1 cellular context compared by ENCODE assay signal in the genomic region with DNA sequence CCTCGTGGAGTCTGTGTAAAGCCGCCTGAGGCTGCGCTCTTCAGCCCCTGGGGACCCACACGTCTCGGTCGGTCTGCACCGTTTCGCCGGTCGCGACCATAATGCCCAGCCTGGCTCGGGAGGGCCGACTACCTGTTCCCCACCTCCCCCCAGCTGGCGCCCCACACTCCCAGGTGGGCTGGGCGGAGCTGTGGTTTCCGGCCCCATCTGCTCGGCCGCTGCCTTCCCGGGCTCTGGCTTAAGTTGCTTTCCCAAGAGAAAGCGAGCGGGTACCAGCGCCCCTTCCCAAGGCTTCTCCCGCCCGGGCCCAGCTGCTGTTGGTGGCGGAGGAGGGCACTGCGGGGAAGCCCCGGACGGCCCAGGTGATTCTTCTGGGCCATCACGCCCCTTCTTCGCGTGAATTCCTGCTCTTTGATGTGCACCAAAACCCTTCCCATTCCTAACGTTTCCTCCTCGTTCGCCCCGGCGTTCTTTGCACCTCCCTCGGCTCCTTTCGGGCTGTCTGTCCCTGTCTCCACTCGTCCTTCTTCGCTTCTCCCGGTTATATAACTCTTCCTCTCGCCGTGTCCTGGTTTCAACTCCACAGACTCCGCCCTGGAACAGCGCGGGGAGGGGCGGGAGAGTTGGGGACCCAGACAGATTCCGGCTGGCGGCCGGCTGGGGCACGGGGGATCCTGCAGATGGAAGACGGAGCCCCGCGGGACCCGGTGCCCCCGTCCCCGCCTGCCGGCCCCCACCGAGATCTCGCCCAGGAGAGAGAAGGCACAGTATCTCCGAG.
TF ChIP-seq lines count a peak whose summit lies in the region.

No MANE protein-coding gene starts in this region.

TF ChIP-seq in HepG2, 621 proteins besides CTCF, POLR2A, EP300 and RAD21 (continued from another document and continues in another):
- no peak for TF ChIP-seq TSC22D2 (CRISPR knock-in tag; IDR thresholded peaks at IDR 0.05; ENCODE audit: borderline replicate concordance)
- no peak for TF ChIP-seq MZF1 (CRISPR knock-in tag; IDR thresholded peaks at IDR 0.05; ENCODE audit: borderline replicate concordance)
- TF ChIP-seq, protein P1, sequence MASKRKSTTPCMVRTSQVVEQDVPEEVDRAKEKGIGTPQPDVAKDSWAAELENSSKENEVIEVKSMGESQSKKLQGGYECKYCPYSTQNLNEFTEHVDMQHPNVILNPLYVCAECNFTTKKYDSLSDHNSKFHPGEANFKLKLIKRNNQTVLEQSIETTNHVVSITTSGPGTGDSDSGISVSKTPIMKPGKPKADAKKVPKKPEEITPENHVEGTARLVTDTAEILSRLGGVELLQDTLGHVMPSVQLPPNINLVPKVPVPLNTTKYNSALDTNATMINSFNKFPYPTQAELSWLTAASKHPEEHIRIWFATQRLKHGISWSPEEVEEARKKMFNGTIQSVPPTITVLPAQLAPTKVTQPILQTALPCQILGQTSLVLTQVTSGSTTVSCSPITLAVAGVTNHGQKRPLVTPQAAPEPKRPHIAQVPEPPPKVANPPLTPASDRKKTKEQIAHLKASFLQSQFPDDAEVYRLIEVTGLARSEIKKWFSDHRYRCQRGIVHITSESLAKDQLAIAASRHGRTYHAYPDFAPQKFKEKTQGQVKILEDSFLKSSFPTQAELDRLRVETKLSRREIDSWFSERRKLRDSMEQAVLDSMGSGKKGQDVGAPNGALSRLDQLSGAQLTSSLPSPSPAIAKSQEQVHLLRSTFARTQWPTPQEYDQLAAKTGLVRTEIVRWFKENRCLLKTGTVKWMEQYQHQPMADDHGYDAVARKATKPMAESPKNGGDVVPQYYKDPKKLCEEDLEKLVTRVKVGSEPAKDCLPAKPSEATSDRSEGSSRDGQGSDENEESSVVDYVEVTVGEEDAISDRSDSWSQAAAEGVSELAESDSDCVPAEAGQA (IDR thresholded peaks at IDR 0.05; ENCODE audit: low read depth): no peak
- TF ChIP-seq, protein P1 (CRISPR knock-in tag; IDR thresholded peaks at IDR 0.05; ENCODE audit: borderline replicate concordance): 0 out of 2 replicates have a peak, but pooled peaks have one; percentile 28
- 0 out of 2 replicates have a peak, but pooled peaks have one; percentile 20 for TF ChIP-seq GFI1 (CRISPR knock-in tag; IDR thresholded peaks at IDR 0.05; ENCODE audit: borderline replicate concordance)
- TF ChIP-seq ZNF3 (CRISPR knock-in tag; IDR thresholded peaks at IDR 0.05): no peak
- TF ChIP-seq THAP11 (CRISPR knock-in tag; IDR thresholded peaks at IDR 0.05): no peak; the same call in 1 of the 2 replicates
- no peak; the same call in 1 of the 2 replicates for TF ChIP-seq ZNF605 (CRISPR knock-in tag; IDR thresholded peaks at IDR 0.05)
- TF ChIP-seq GPN1 (CRISPR knock-in tag; IDR thresholded peaks at IDR 0.05; ENCODE audit: borderline replicate concordance): no peak
- no peak for TF ChIP-seq ZNF558 (CRISPR knock-in tag; IDR thresholded peaks at IDR 0.05; ENCODE audit: borderline replicate concordance)
- peak; percentile 52; the same call in 1 of the 2 replicates for TF ChIP-seq GLI4 (CRISPR knock-in tag; IDR thresholded peaks at IDR 0.05; ENCODE audit: borderline replicate concordance)
- no peak for TF ChIP-seq ZNF264 (CRISPR knock-in tag; IDR thresholded peaks at IDR 0.05)
- TF ChIP-seq SMARCC2 (IDR thresholded peaks at IDR 0.05): no peak
- no peak; the same call in 1 of the 2 replicates for TF ChIP-seq ZC3H13 (CRISPR knock-in tag; IDR thresholded peaks at IDR 0.05)
- no peak for TF ChIP-seq MAFF (IDR thresholded peaks at IDR 0.05; ENCODE audit: low read depth, low read length)
- TF ChIP-seq, protein P2, sequence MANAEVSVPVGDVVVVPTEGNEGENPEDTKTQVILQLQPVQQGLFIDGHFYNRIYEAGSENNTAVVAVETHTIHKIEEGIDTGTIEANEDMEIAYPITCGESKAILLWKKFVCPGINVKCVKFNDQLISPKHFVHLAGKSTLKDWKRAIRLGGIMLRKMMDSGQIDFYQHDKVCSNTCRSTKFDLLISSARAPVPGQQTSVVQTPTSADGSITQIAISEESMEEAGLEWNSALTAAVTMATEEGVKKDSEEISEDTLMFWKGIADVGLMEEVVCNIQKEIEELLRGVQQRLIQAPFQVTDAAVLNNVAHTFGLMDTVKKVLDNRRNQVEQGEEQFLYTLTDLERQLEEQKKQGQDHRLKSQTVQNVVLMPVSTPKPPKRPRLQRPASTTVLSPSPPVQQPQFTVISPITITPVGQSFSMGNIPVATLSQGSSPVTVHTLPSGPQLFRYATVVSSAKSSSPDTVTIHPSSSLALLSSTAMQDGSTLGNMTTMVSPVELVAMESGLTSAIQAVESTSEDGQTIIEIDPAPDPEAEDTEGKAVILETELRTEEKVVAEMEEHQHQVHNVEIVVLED (CRISPR knock-in tag; IDR thresholded peaks at IDR 0.05; ENCODE audit: borderline replicate concordance): peak; percentile 14; the same call in 1 of the 2 replicates
- TF ChIP-seq, protein P3, sequence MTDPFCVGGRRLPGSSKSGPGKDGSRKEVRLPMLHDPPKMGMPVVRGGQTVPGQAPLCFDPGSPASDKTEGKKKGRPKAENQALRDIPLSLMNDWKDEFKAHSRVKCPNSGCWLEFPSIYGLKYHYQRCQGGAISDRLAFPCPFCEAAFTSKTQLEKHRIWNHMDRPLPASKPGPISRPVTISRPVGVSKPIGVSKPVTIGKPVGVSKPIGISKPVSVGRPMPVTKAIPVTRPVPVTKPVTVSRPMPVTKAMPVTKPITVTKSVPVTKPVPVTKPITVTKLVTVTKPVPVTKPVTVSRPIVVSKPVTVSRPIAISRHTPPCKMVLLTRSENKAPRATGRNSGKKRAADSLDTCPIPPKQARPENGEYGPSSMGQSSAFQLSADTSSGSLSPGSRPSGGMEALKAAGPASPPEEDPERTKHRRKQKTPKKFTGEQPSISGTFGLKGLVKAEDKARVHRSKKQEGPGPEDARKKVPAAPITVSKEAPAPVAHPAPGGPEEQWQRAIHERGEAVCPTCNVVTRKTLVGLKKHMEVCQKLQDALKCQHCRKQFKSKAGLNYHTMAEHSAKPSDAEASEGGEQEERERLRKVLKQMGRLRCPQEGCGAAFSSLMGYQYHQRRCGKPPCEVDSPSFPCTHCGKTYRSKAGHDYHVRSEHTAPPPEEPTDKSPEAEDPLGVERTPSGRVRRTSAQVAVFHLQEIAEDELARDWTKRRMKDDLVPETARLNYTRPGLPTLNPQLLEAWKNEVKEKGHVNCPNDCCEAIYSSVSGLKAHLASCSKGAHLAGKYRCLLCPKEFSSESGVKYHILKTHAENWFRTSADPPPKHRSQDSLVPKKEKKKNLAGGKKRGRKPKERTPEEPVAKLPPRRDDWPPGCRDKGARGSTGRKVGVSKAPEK (CRISPR knock-in tag; IDR thresholded peaks at IDR 0.05; ENCODE audit: borderline replicate concordance): no peak
- TF ChIP-seq, protein P4, sequence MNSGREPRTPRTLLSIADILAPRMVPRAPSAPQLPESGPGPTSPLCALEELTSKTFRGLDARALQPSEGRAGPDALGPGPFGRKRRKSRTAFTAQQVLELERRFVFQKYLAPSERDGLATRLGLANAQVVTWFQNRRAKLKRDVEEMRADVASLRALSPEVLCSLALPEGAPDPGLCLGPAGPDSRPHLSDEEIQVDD (CRISPR knock-in tag; IDR thresholded peaks at IDR 0.05; ENCODE audit: borderline replicate concordance): no peak
- TF ChIP-seq CEBPG (CRISPR knock-in tag; IDR thresholded peaks at IDR 0.05): no peak
- TF ChIP-seq ZNF577 (CRISPR knock-in tag; IDR thresholded peaks at IDR 0.05; ENCODE audit: borderline replicate concordance, low read depth): no peak
- TF ChIP-seq, protein P5, sequence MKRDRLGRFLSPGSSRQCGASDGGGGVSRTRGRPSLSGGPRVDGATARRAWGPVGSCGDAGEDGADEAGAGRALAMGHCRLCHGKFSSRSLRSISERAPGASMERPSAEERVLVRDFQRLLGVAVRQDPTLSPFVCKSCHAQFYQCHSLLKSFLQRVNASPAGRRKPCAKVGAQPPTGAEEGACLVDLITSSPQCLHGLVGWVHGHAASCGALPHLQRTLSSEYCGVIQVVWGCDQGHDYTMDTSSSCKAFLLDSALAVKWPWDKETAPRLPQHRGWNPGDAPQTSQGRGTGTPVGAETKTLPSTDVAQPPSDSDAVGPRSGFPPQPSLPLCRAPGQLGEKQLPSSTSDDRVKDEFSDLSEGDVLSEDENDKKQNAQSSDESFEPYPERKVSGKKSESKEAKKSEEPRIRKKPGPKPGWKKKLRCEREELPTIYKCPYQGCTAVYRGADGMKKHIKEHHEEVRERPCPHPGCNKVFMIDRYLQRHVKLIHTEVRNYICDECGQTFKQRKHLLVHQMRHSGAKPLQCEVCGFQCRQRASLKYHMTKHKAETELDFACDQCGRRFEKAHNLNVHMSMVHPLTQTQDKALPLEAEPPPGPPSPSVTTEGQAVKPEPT (CRISPR knock-in tag; IDR thresholded peaks at IDR 0.05; ENCODE audit: low read depth): no peak
- TF ChIP-seq RFXAP (CRISPR knock-in tag; IDR thresholded peaks at IDR 0.05; ENCODE audit: borderline replicate concordance): no peak
- no peak for TF ChIP-seq NCOA5 (CRISPR knock-in tag; IDR thresholded peaks at IDR 0.05)
- TF ChIP-seq, protein P6, sequence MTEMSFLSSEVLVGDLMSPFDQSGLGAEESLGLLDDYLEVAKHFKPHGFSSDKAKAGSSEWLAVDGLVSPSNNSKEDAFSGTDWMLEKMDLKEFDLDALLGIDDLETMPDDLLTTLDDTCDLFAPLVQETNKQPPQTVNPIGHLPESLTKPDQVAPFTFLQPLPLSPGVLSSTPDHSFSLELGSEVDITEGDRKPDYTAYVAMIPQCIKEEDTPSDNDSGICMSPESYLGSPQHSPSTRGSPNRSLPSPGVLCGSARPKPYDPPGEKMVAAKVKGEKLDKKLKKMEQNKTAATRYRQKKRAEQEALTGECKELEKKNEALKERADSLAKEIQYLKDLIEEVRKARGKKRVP (CRISPR knock-in tag; IDR thresholded peaks at IDR 0.05): no peak
- TF ChIP-seq HOXD1 (CRISPR knock-in tag; IDR thresholded peaks at IDR 0.05): no peak
- TF ChIP-seq SRY (CRISPR knock-in tag; IDR thresholded peaks at IDR 0.05): no peak
- no peak for TF ChIP-seq ZSCAN21 (CRISPR knock-in tag; IDR thresholded peaks at IDR 0.05; ENCODE audit: borderline replicate concordance)
- TF ChIP-seq POLR2G (IDR thresholded peaks at IDR 0.05; ENCODE audit: low read depth, low read length): peak; percentile 90
- no peak; the same call in 1 of the 2 replicates for TF ChIP-seq ZNF232 (CRISPR knock-in tag; IDR thresholded peaks at IDR 0.05; ENCODE audit: borderline replicate concordance)
- TF ChIP-seq, protein P7, sequence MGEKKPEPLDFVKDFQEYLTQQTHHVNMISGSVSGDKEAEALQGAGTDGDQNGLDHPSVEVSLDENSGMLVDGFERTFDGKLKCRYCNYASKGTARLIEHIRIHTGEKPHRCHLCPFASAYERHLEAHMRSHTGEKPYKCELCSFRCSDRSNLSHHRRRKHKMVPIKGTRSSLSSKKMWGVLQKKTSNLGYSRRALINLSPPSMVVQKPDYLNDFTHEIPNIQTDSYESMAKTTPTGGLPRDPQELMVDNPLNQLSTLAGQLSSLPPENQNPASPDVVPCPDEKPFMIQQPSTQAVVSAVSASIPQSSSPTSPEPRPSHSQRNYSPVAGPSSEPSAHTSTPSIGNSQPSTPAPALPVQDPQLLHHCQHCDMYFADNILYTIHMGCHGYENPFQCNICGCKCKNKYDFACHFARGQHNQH (CRISPR knock-in tag; IDR thresholded peaks at IDR 0.05): no peak
- no peak for TF ChIP-seq ZNF878 (CRISPR knock-in tag; IDR thresholded peaks at IDR 0.05)
- no peak for TF ChIP-seq ZMYM2 (CRISPR knock-in tag; IDR thresholded peaks at IDR 0.05)
- TF ChIP-seq NFE2L2 (IDR thresholded peaks at IDR 0.05; ENCODE audit: low read length): no peak
- TF ChIP-seq MTF1 (CRISPR knock-in tag; IDR thresholded peaks at IDR 0.05): no peak
- TF ChIP-seq ZBTB8A (CRISPR knock-in tag; IDR thresholded peaks at IDR 0.05; ENCODE audit: borderline replicate concordance, low read depth): no peak
- no peak for TF ChIP-seq ZNF44 (CRISPR knock-in tag; IDR thresholded peaks at IDR 0.05)
- no peak for TF ChIP-seq KLF6 (CRISPR knock-in tag; IDR thresholded peaks at IDR 0.05)
- TF ChIP-seq, protein P8, sequence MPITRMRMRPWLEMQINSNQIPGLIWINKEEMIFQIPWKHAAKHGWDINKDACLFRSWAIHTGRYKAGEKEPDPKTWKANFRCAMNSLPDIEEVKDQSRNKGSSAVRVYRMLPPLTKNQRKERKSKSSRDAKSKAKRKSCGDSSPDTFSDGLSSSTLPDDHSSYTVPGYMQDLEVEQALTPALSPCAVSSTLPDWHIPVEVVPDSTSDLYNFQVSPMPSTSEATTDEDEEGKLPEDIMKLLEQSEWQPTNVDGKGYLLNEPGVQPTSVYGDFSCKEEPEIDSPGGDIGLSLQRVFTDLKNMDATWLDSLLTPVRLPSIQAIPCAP (CRISPR knock-in tag; IDR thresholded peaks at IDR 0.05; ENCODE audit: low read depth): no peak
- TF ChIP-seq SP1 (IDR thresholded peaks at IDR 0.05): no peak
- TF ChIP-seq SP1 (CRISPR knock-in tag; IDR thresholded peaks at IDR 0.05): no peak
- no peak for TF ChIP-seq TOE1 (CRISPR knock-in tag; IDR thresholded peaks at IDR 0.05)
- TF ChIP-seq ZNF790 (CRISPR knock-in tag; IDR thresholded peaks at IDR 0.05; ENCODE audit: borderline replicate concordance): no peak; the same call in 1 of the 2 replicates
- TF ChIP-seq ZNF672 (CRISPR knock-in tag; IDR thresholded peaks at IDR 0.05): no peak; the same call in 1 of the 2 replicates
- peak; percentile 79; the same call in 1 of the 2 replicates for TF ChIP-seq ZMAT3 (CRISPR knock-in tag; conservative IDR thresholded peaks at IDR 0.05)
- no peak for TF ChIP-seq ZSCAN29 (CRISPR knock-in tag; conservative IDR thresholded peaks at IDR 0.05)
- TF ChIP-seq AKAP8 (CRISPR knock-in tag; IDR thresholded peaks at IDR 0.05): peak; percentile 5; the same call in 1 of the 2 replicates
